Comparison of ENCODE assay signal across 2 cellular contexts in genomic region chr3:51264166-51264565, GRCh38.
DNase-seq lines count a peak whose midpoint lies in the region; ATAC-seq, FAIRE-seq and TF ChIP-seq lines count a peak whose summit lies in the region.
"Not testable (repeated sequence)": the region's sequence is repeated elsewhere in the genome, so short reads cannot be mapped to it uniquely, and the experiment has no call there.

No MANE protein-coding gene starts in this region.

- H3K9me3 Mint-ChIP-seq in activated T-helper 17 cell treated with anti-CD3 and anti-CD28 coated beads, Interleukin-2, amount 50 U/mL, for 72 hours = not testable (repeated sequence)

- H3K4me1 Mint-ChIP-seq in activated T-helper 17 cell treated with anti-CD3 and anti-CD28 coated beads, Interleukin-2, amount 50 U/mL, for 72 hours = not testable (repeated sequence)

- not testable (repeated sequence) for ATAC-seq in A549; activated T-helper 17 cell treated with anti-CD3 and anti-CD28 coated beads, Interleukin-2, amount 50 U/mL, for 72 hours (replicated peaks)

- H3K36me3 Mint-ChIP-seq in activated T-helper 17 cell treated with anti-CD3 and anti-CD28 coated beads, Interleukin-2, amount 50 U/mL, for 72 hours (ENCODE audit: low read depth) = not testable (repeated sequence)

- not testable (repeated sequence) for DNase-seq in A549 (ENCODE audit: low read depth in 1 of 2, low spot score in 1 of 2)

- not testable (repeated sequence) for H3K4me1 ChIP-seq in A549

- not testable (repeated sequence) for H3K27me3 Mint-ChIP-seq in activated T-helper 17 cell treated with anti-CD3 and anti-CD28 coated beads, Interleukin-2, amount 50 U/mL, for 72 hours

- POLR2A ChIA-PET in A549 (lab: Yijun Ruan, JAX) = not testable (repeated sequence)

- peak overlapping the region; percentile 48 for H3K27ac Mint-ChIP-seq in activated T-helper 17 cell treated with anti-CD3 and anti-CD28 coated beads, Interleukin-2, amount 50 U/mL, for 72 hours

- not testable (repeated sequence) for TF ChIP-seq RAD21 in A549 (conservative IDR thresholded peaks at IDR 0.05 in 1 of 2, IDR thresholded peaks at IDR 0.05 in 1 of 2)

- not testable (repeated sequence) for TF ChIP-seq EP300 in A549 (IDR thresholded peaks at IDR 0.05)

- not testable (repeated sequence) for H3K27ac ChIP-seq in A549

- H3K9me3 ChIP-seq in A549 = not testable (repeated sequence)

- CTCF ChIA-PET in A549 (lab: Yijun Ruan, JAX) = not testable (repeated sequence)

- not testable (repeated sequence) for H3K4me2 ChIP-seq in A549

- not testable (repeated sequence) for FAIRE-seq in A549 (lab: Jason Lieb, UNC)

- H3K4me3 Mint-ChIP-seq in activated T-helper 17 cell treated with anti-CD3 and anti-CD28 coated beads, Interleukin-2, amount 50 U/mL, for 72 hours = not testable (repeated sequence)

- not testable (repeated sequence) for TF ChIP-seq POLR2A in A549 (IDR thresholded peaks at IDR 0.05; ENCODE audit: low read length)

- H3K4me3 ChIP-seq in A549 = not testable (repeated sequence)

- 47% methylated on average over 4 of the region's 4 CpGs for WGBS in A549 (ENCODE audit: missing lambda C conversion rate)

- TF ChIP-seq CTCF in A549 (IDR thresholded peaks at IDR 0.05) = not testable (repeated sequence)

TF ChIP-seq in A549, 52 proteins besides CTCF, POLR2A, EP300 and RAD21:
- TF ChIP-seq RNF2 (IDR thresholded peaks at IDR 0.05; ENCODE audit: borderline replicate concordance, low read depth) (0 out of 2 replicates have a peak, but pooled peaks have one; percentile 76), CBX8 (IDR thresholded peaks at IDR 0.05) (peak; percentile 90; the same call in 1 of the 2 replicates)
